Comparison of ENCODE assay signal across 8 cellular contexts in genomic region chr3:8663177-8664061, GRCh38. TPM values are rescaled to one million over a fixed set of nuclear protein-coding genes. Genes with fewer than 3 reads are reported as not detected.
DNase-seq lines count a peak whose midpoint lies in the region; ATAC-seq and TF ChIP-seq lines count a peak whose summit lies in the region.

No MANE protein-coding gene starts in this region.

- CTCF ChIA-PET in PC-3 (lab: Charles Lee): interaction anchor here (0.5 to 1.4 kb wide), 6 partner anchors 31 to 106 kb away, joined by 3 to 7 read pairs (median 3); partner anchors contain the start of gene OXTR
- CTCF ChIA-PET in MCF 10A (lab: Yijun Ruan, JAX): interaction anchor here (0.5 to 5.2 kb wide), 41 partner anchors 11 to 951 kb away, joined by 3 to 31 read pairs (median 4); partner anchors contain the start of genes OXTR and SSUH2

- DNase-seq in AG20443 (ENCODE audit: low spot score) (peak; percentile 88), GM12864 (ENCODE audit: low read depth) (peak; percentile 29), HL-60 (ENCODE audit: low read depth in 1 of 2, low spot score in 1 of 2) (peak; percentile 7 to 57), PC-3 (peak; percentile 92), MCF 10A (ENCODE audit: unreplicated experiment) (peak; percentile 81), kidney glomerular epithelial cell (lab: John Stamatoyannopoulos, UW) (peak; percentile 27)
- DNase-seq in stimulated activated CD8-positive, alpha-beta memory T cell treated with anti-CD3 and anti-CD28 coated beads, Interleukin-7, amount 100 ng/mL, for 24 hours (ENCODE audit: low read depth): peak; percentile 11

- TF ChIP-seq CTCF in GM12864 (IDR thresholded peaks at IDR 0.05; ENCODE audit: low read depth, low read length, missing control alignments) (peak; percentile 76), HL-60 (IDR thresholded peaks at IDR 0.05; ENCODE audit: insufficient read depth, low read length) (peak; percentile 47), PC-3 (conservative IDR thresholded peaks at IDR 0.05; ENCODE audit: low read depth, low read length) (peak; percentile 75), MCF 10A (IDR thresholded peaks at IDR 0.05; ENCODE audit: unreplicated experiment) (peak; percentile 68)

- H3K4me1 ChIP-seq in PC-3 (ENCODE audit: insufficient read depth, low read length): peaks cover 6% of the 10 kb centered on the region

- no peaks in the 10 kb centered on the region for H3K9me2 ChIP-seq in PC-3 (replicated peaks; ENCODE audit: low read length)

- no peaks in the 10 kb centered on the region for H4K20me1 ChIP-seq in PC-3 (ENCODE audit: low read length)

- no peak overlapping the region for H3K4me3 ChIP-seq in GM12864 (ENCODE audit: low read depth, low read length)
- no peak overlapping the region for H3K4me3 ChIP-seq in HL-60 (replicated peaks; ENCODE audit: insufficient read depth, low read length)
- H3K4me3 ChIP-seq in PC-3 (ENCODE audit: low read length): no peak overlapping the region

- H3K27ac ChIP-seq in HL-60 (replicated peaks) (no peak overlapping the region), PC-3 (ENCODE audit: low read length) (no peak overlapping the region)

- POLR2A ChIA-PET in PC-3 (lab: Charles Lee; ENCODE audit: unreplicated experiment) (interaction anchor here (0.6 kb wide), 1 partner anchor 25 kb away, joined by 5 read pairs; no protein-coding TSS in a partner anchor), MCF 10A (lab: Yijun Ruan, JAX) (interaction anchor here (1.0 kb wide), 1 partner anchor 77 kb away, joined by 5 read pairs; no protein-coding TSS in a partner anchor)

- intact Hi-C loops in PC-3 (cut with micrococcal nuclease) (loop anchor here (1.0 to 10.0 kb wide), 3 partner anchors 106 to 403 kb away; partner anchors contain the start of gene OXTR), MCF 10A (cut with micrococcal nuclease) (loop anchor here (1.0 to 5.0 kb wide), 3 partner anchors 106 to 404 kb away; partner anchors contain the start of gene OXTR)

- H3K36me3 ChIP-seq in PC-3 (ENCODE audit: low read depth, low read length): no peaks in the 10 kb centered on the region

- no peak overlapping the region for H3K27ac Mint-ChIP-seq in MCF 10A (ENCODE audit: low read depth, unreplicated experiment)

- BruUV-seq in PC-3 (replicated peaks; lab: Mats Ljungman, UMichigan) (no TSS peak), MCF 10A (replicated peaks; lab: Mats Ljungman, UMichigan) (no TSS peak)

- H2AFZ ChIP-seq in PC-3 (ENCODE audit: low read length): no peak overlapping the region

- no peak overlapping the region for H3K4me2 ChIP-seq in PC-3 (ENCODE audit: low read length)

- H3K27me3 Mint-ChIP-seq in MCF 10A (ENCODE audit: insufficient read depth, unreplicated experiment): peaks cover 10% of the 10 kb centered on the region

- peaks cover 29% of the 10 kb centered on the region for H3K4me1 Mint-ChIP-seq in MCF 10A (ENCODE audit: insufficient read depth, unreplicated experiment)

- no peaks in the 10 kb centered on the region for H3K9me3 ChIP-seq in PC-3 (ENCODE audit: low read length)

- no peak overlapping the region for H3K4me3 Mint-ChIP-seq in MCF 10A (ENCODE audit: unreplicated experiment)

- no peak overlapping the region for H3K9ac ChIP-seq in PC-3 (ENCODE audit: low read length)

- no peaks in the 10 kb centered on the region for H3K79me2 ChIP-seq in PC-3 (ENCODE audit: low read length)

- peak; percentile 84 for ATAC-seq in PC-3
- ATAC-seq in GM18858 (IDR thresholded peaks at IDR 0.05; ENCODE audit: unreplicated experiment): no peak

- no peaks in the 10 kb centered on the region for H3F3A ChIP-seq in PC-3 (ENCODE audit: low read length, unreplicated experiment)

- H3K9me3 Mint-ChIP-seq in MCF 10A (ENCODE audit: unreplicated experiment): no peaks in the 10 kb centered on the region

- no peaks in the 10 kb centered on the region for H3K36me3 Mint-ChIP-seq in MCF 10A (ENCODE audit: insufficient read depth, unreplicated experiment)

- H3K27me3 ChIP-seq in HL-60 (ENCODE audit: insufficient read depth, poor library complexity, severe bottlenecking) (no peaks in the 10 kb centered on the region), PC-3 (ENCODE audit: low read length) (no peaks in the 10 kb centered on the region)

RNA-seq across cellular contexts. Expression of gene SSUH2, which starts 18.8 kb away (rescaled TPM):
- total RNA-seq in PC-3 (2014; rRNA removed) (0.44 TPM in 1 of 2 replicates, not detected in the other), MCF 10A (2022) (0.32 and 0.51 TPM in 2 replicates)

Comparison
In these comparisons a context has a peak if more than half of its experiments do, and no peak if none do; other contexts are left out.
1. DNase-seq: peak in every context shown above with its lines; median percentile 92 in PC-3; 88 in AG20443; 81 in MCF 10A; 32 in HL-60; 29 in GM12864; 27 in kidney glomerular epithelial cell; 11 in stimulated activated CD8-positive, alpha-beta memory T cell treated with anti-CD3 and anti-CD28 coated beads, Interleukin-7, amount 100 ng/mL, for 24 hours.